ENCODE assay signal across 8 cellular contexts in the genomic region with DNA sequence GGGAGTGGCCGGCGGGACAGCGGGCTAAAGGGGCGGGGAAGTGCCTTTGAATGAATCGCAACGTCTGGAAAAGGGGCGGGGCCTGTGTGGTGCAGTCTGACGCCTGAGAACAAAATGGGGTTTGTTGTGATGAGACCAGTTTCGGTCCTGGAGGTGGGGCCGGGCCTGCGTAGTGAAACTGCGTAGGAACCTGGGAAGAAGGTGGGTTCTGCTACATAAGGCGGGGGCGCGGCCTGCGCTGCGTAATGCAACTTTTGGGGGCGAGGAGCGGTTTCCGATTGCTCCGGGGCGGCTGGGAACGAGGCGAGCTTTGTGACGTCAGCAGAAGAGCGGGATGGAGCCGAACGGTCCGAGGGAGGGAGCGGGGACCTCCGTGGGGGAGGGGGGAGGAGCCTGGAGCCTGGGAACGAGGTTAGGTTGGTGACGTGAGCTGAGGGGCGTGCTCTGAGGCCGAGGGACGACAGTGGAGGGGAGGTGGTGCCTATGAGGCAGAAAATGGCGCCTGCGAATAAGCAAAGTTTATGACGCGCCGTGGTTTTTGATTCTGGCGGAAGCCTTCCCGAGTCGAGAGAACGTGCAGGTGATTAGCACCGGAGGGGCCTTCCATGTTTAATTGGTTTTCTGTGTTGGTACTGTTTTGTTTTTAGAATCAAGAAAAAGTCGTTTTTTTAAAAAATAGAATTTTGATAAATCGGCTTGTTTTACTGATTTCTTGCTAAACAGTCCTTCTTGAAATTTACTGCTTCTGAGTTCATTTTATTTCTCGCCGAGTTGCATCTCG. TPM values are rescaled to one million over a fixed set of nuclear protein-coding genes. Genes with fewer than 3 reads are reported as not detected.
DNase-seq lines count a peak whose midpoint lies in the region; ATAC-seq, FAIRE-seq and TF ChIP-seq lines count a peak whose summit lies in the region.

No MANE protein-coding gene starts in this region.

- H4K20me1 ChIP-seq in smooth muscle cell (ENCODE audit: low read depth) = peaks cover 27% of the 10 kb centered on the region

- peaks cover 23% of the 10 kb centered on the region for H3K4me1 ChIP-seq in smooth muscle cell (ENCODE audit: low read depth)

- H3K79me2 ChIP-seq in smooth muscle cell (ENCODE audit: low read depth) = peaks cover 49% of the 10 kb centered on the region

- peaks cover 15% of the 10 kb centered on the region for H3F3A ChIP-seq in smooth muscle cell (ENCODE audit: low read depth)

- H3K36me3 ChIP-seq in WERI-Rb-1 (peaks cover 7% of the 10 kb centered on the region), bronchial epithelial cell (ENCODE audit: control insufficient read depth, insufficient read depth, low read length) (no peaks in the 10 kb centered on the region), smooth muscle cell (ENCODE audit: low read depth) (no peaks in the 10 kb centered on the region)

- no peak overlapping the region for H2AFZ ChIP-seq in smooth muscle cell (ENCODE audit: low read depth)

- H3K27me3 ChIP-seq in AG04450 (ENCODE audit: control insufficient read depth, insufficient read depth, low read length) (no peaks in the 10 kb centered on the region), WERI-Rb-1 (ENCODE audit: insufficient read depth, low read depth, severe bottlenecking) (no peaks in the 10 kb centered on the region), bronchial epithelial cell (ENCODE audit: control insufficient read depth, insufficient read depth, low read length) (no peaks in the 10 kb centered on the region), smooth muscle cell (ENCODE audit: low read depth) (no peaks in the 10 kb centered on the region)

- no peak for TF ChIP-seq CTCF in AG04450 (IDR thresholded peaks at IDR 0.05; ENCODE audit: low read depth, low read length)
- no peak for TF ChIP-seq CTCF in WERI-Rb-1 (IDR thresholded peaks at IDR 0.05; ENCODE audit: low read depth, low read length)
- no peak for TF ChIP-seq CTCF in bronchial epithelial cell (IDR thresholded peaks at IDR 0.05; ENCODE audit: insufficient read depth, low read length, severe bottlenecking)
- TF ChIP-seq CTCF in smooth muscle cell (IDR thresholded peaks at IDR 0.05; ENCODE audit: borderline replicate concordance, insufficient read depth, poor library complexity, severe bottlenecking) = no peak

- 1% methylated on average over 36 of the region's 51 CpGs for WGBS in smooth muscle cell (ENCODE audit: low lambda C conversion rate)

- no peak for FAIRE-seq in bronchial epithelial cell (lab: Jason Lieb, UNC)

- H3K4me3 ChIP-seq in AG04450 (ENCODE audit: low read depth, low read length) (peak overlapping the region; percentile 76), WERI-Rb-1 (ENCODE audit: low read depth, low read length) (peak overlapping the region; percentile 61), bronchial epithelial cell (ENCODE audit: low read depth, low read length) (peak overlapping the region; percentile 57), smooth muscle cell (peak overlapping the region; percentile 94)

- DNase-seq in AG04450 (ENCODE audit: low read depth, low spot score) = peak; percentile 93
- DNase-seq in NCI-H2196 treated with DMSO at 0.1 percent for 48 hours (lab: John Stamatoyannopoulos, UW; ENCODE audit: unreplicated experiment) = peak; percentile 98
- DNase-seq in WERI-Rb-1 = peak; percentile 90
- peak; percentile 90 for DNase-seq in bronchial epithelial cell (ENCODE audit: low read depth)
- DNase-seq in iPS-NIHi7 (ENCODE audit: extremely low spot score) = peak; percentile 91
- peak; percentile 97 for DNase-seq in smooth muscle cell (lab: John Stamatoyannopoulos, UW; ENCODE audit: unreplicated experiment)

- POLR2A ChIA-PET in AG04450 (lab: Yijun Ruan, JAX) = interaction anchor here (0.6 to 1.6 kb wide), 6 partner anchors 16 to 290 kb away, joined by 3 to 14 read pairs (median 4); a partner anchor contains a TSS

- peak overlapping the region; percentile 100 for H3K9ac ChIP-seq in smooth muscle cell (ENCODE audit: low read depth)

- no peaks in the 10 kb centered on the region for H3K9me3 ChIP-seq in AG04450 (ENCODE audit: control insufficient read depth, insufficient read depth, low read length)
- H3K9me3 ChIP-seq in WERI-Rb-1 (ENCODE audit: severe bottlenecking) = no peaks in the 10 kb centered on the region
- no peaks in the 10 kb centered on the region for H3K9me3 ChIP-seq in smooth muscle cell (replicated peaks; ENCODE audit: low read depth)

- peak overlapping the region; percentile 98 for H3K27ac ChIP-seq in AG04450 (ENCODE audit: low read depth, low read length)
- peak overlapping the region; percentile 94 for H3K27ac ChIP-seq in WERI-Rb-1
- H3K27ac ChIP-seq in smooth muscle cell (ENCODE audit: low read depth) = peak overlapping the region; percentile 100

- ATAC-seq in GM18907 (IDR thresholded peaks at IDR 0.05; ENCODE audit: unreplicated experiment) (peak; percentile 88), HG03139 (IDR thresholded peaks at IDR 0.05; ENCODE audit: unreplicated experiment) (peak; percentile 88)

- H3K4me2 ChIP-seq in smooth muscle cell = peak overlapping the region; percentile 99

- CTCF ChIA-PET in AG04450 (lab: Charles Lee) = interaction anchor here (0.6 to 1.2 kb wide), 2 partner anchors 52 to 293 kb away, joined by 3 to 7 read pairs; no protein-coding TSS in a partner anchor

RNA-seq across cellular contexts. Expression of a gene that starts 0.7 kb away (rescaled TPM):
- polyA plus RNA-seq in AG04450 (2011; rRNA removed) = 31.5 and 41.3 TPM in 2 replicates
- 86.4 and 126 TPM in 2 replicates for polyA minus RNA-seq in AG04450 (2011; rRNA and poly(A)+ RNA removed)
- total RNA-seq in bronchial epithelial cell = 6.1 and 7.3 TPM in 2 replicates
- total RNA-seq in smooth muscle cell = 80.6 and 84.0 TPM in 2 replicates
- polyA plus RNA-seq in smooth muscle cell = 211 and 221 TPM in 2 replicates

RNA-seq across cellular contexts. Expression of a gene that starts 15.0 kb away (rescaled TPM):
- polyA plus RNA-seq in AG04450 (2011; rRNA removed) (89.9 and 106 TPM in 2 replicates), smooth muscle cell (269 and 270 TPM in 2 replicates)
- polyA minus RNA-seq in AG04450 (2011; rRNA and poly(A)+ RNA removed) = 145 and 179 TPM in 2 replicates
- total RNA-seq in bronchial epithelial cell (54.8 and 100 TPM in 2 replicates), smooth muscle cell (118 and 176 TPM in 2 replicates)

RNA-seq across cellular contexts. Expression of a gene that starts 39.9 kb away (rescaled TPM):
- polyA plus RNA-seq in AG04450 (2011; rRNA removed) = 196 and 241 TPM in 2 replicates
- 259 and 332 TPM in 2 replicates for polyA minus RNA-seq in AG04450 (2011; rRNA and poly(A)+ RNA removed)
- 87.4 and 137 TPM in 2 replicates for total RNA-seq in bronchial epithelial cell
- 223 and 233 TPM in 2 replicates for total RNA-seq in smooth muscle cell
- polyA plus RNA-seq in smooth muscle cell = 243 and 246 TPM in 2 replicates

Comparison
In these comparisons a context has a peak if more than half of its experiments do, and no peak if none do; other contexts are left out.
1. Peak in every context shown above with its lines: DNase-seq, ATAC-seq, H3K4me3 ChIP-seq and H3K27ac ChIP-seq.